Comparison of ENCODE assay signal across 1 cellular context in the genomic region with DNA sequence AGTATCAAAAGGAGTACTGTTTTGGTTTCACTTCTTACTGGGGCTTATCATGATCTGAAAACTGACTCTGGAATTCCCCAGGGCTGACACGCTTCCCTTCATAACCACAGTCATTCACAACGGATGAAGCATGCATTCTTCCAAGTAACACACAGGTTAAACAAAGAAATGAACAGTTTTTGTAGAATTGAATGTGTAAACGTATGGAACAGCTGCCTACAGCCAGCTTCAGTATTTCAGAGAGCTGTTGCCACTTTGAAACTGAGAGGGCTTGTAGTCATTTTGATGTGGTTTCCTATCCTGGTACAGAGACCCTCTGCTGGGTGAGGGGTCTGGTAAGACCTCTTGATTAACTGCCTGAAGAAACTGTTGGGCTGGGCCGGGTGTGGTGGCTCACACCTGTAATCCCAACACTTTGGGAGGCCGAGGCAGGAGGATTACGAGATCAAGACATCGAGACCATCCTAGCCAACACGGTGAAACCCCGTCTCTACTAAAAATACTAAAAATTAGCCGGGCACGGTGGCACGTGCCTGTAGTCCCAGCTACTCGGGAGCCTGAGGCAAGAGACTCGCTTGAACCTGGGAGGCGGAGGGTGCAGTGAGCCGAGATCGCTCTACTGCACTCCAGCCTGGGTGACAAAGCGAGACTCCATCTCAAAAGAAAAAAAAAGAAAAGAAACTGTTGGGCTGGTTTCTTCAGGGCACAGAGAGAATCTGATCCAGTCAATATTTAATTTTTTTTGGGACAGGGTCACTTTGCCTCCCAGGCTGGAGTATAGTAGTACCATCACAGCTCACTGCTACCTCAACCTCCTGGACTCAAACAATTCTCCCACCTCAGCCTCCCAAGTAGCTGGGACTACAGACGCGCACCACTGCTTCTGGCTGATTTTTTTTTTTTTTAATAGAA.
TF ChIP-seq lines count a peak whose summit lies in the region.

No MANE protein-coding gene starts in this region.

TF ChIP-seq in K562, 482 proteins besides CTCF, POLR2A, EP300 and RAD21:
- TF ChIP-seq ZEB2 (IDR thresholded peaks at IDR 0.05) (no peak), RFX5 (IDR thresholded peaks at IDR 0.05; ENCODE audit: low read depth, low read length) (no peak), CBX5 (IDR thresholded peaks at IDR 0.05; ENCODE audit: borderline replicate concordance, low read depth) (no peak), TEAD2 (tag; IDR thresholded peaks at IDR 0.05) (peak; percentile 74; the same call in 1 of the 2 replicates), GABPA (tag; conservative IDR thresholded peaks at IDR 0.05; ENCODE audit: low read depth) (no peak), HNRNPLL (IDR thresholded peaks at IDR 0.05; ENCODE audit: low read depth, low read length, poor library complexity, severe bottlenecking) (no peak), TEAD4 (IDR thresholded peaks at IDR 0.05; ENCODE audit: low read length) (peak; percentile 75), TEAD4 (CRISPR knock-in tag; IDR thresholded peaks at IDR 0.05; ENCODE audit: borderline replicate concordance) (no peak), ZNF398 (CRISPR knock-in tag; IDR thresholded peaks at IDR 0.05) (no peak), ZNF3 (CRISPR knock-in tag; IDR thresholded peaks at IDR 0.05) (no peak), ARID1B (IDR thresholded peaks at IDR 0.05) (peak; percentile 25; the same call in 1 of the 2 replicates), ZNF24 (IDR thresholded peaks at IDR 0.05) (no peak), MAZ (CRISPR knock-in tag; conservative IDR thresholded peaks at IDR 0.05 in 1 of 2, IDR thresholded peaks at IDR 0.05 in 1 of 2) (no peak), IRF9 (tag; IDR thresholded peaks at IDR 0.05) (no peak), ZC3H4 (CRISPR knock-in tag; IDR thresholded peaks at IDR 0.05; ENCODE audit: borderline replicate concordance) (no peak), YBX1 (IDR thresholded peaks at IDR 0.05) (no peak), JUND (IDR thresholded peaks at IDR 0.05; ENCODE audit: borderline replicate concordance, low read depth, low read length) (peak; percentile 51; the same call in 1 of the 2 replicates), JUND (tag; IDR thresholded peaks at IDR 0.05; ENCODE audit: borderline replicate concordance, low read depth, low read length) (peak; percentile 45; the same call in 1 of the 3 replicates), KDM2B (CRISPR knock-in tag; IDR thresholded peaks at IDR 0.05) (no peak), HDAC3 (IDR thresholded peaks at IDR 0.05; ENCODE audit: borderline replicate concordance, partially characterized antibody) (peak; percentile 26), RBM15 (IDR thresholded peaks at IDR 0.05; ENCODE audit: insufficient read depth, low read length) (no peak), TAF1 (IDR thresholded peaks at IDR 0.05; ENCODE audit: control insufficient read depth, extremely low read depth, insufficient read depth, low read length, severe bottlenecking) (no peak), ZNF384 (IDR thresholded peaks at IDR 0.05; ENCODE audit: low read depth, low read length) (no peak), GATAD2B (IDR thresholded peaks at IDR 0.05; ENCODE audit: borderline replicate concordance) (0 out of 2 replicates have a peak, but pooled peaks have one; percentile 31), SMARCA4 (IDR thresholded peaks at IDR 0.05) (peak; percentile 65; the same call in 1 of the 2 replicates), HDAC1 (IDR thresholded peaks at IDR 0.05) (no peak), DPF2 (IDR thresholded peaks at IDR 0.05) (peak; percentile 51; the same call in 1 of the 2 replicates), ESRRB (CRISPR knock-in tag; IDR thresholded peaks at IDR 0.05; ENCODE audit: borderline replicate concordance) (no peak), HMGN3 (IDR thresholded peaks at IDR 0.05; ENCODE audit: borderline replicate concordance, extremely low read depth, insufficient read length, low read depth, low read length) (no peak), TSHZ1 (CRISPR knock-in tag; IDR thresholded peaks at IDR 0.05) (no peak), HDAC8 (tag; IDR thresholded peaks at IDR 0.05) (no peak), ZKSCAN1 (IDR thresholded peaks at IDR 0.05; ENCODE audit: low read depth, low read length) (no peak), MYC (IDR thresholded peaks at IDR 0.05; ENCODE audit: low read depth, low read length) (peak; percentile 46), MYC (CRISPR knock-in tag; IDR thresholded peaks at IDR 0.05; ENCODE audit: borderline replicate concordance, low read depth) (no peak), CBX1 (IDR thresholded peaks at IDR 0.05; ENCODE audit: low read depth) (no peak)
- TF ChIP-seq, protein P1, sequence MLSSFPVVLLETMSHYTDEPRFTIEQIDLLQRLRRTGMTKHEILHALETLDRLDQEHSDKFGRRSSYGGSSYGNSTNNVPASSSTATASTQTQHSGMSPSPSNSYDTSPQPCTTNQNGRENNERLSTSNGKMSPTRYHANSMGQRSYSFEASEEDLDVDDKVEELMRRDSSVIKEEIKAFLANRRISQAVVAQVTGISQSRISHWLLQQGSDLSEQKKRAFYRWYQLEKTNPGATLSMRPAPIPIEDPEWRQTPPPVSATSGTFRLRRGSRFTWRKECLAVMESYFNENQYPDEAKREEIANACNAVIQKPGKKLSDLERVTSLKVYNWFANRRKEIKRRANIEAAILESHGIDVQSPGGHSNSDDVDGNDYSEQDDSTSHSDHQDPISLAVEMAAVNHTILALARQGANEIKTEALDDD (IDR thresholded peaks at IDR 0.05), result peak; percentile 2; the same call in 1 of the 2 replicates
- TF ChIP-seq, protein P2, sequence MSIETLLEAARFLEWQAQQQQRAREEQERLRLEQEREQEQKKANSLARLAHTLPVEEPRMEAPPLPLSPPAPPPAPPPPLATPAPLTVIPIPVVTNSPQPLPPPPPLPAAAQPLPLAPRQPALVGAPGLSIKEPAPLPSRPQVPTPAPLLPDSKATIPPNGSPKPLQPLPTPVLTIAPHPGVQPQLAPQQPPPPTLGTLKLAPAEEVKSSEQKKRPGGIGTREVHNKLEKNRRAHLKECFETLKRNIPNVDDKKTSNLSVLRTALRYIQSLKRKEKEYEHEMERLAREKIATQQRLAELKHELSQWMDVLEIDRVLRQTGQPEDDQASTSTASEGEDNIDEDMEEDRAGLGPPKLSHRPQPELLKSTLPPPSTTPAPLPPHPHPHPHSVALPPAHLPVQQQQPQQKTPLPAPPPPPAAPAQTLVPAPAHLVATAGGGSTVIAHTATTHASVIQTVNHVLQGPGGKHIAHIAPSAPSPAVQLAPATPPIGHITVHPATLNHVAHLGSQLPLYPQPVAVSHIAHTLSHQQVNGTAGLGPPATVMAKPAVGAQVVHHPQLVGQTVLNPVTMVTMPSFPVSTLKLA (conservative IDR thresholded peaks at IDR 0.05), result peak in 1 of 2 experiments; percentile 50; a peak in 2 of 4 replicates
- TF ChIP-seq, protein P3, sequence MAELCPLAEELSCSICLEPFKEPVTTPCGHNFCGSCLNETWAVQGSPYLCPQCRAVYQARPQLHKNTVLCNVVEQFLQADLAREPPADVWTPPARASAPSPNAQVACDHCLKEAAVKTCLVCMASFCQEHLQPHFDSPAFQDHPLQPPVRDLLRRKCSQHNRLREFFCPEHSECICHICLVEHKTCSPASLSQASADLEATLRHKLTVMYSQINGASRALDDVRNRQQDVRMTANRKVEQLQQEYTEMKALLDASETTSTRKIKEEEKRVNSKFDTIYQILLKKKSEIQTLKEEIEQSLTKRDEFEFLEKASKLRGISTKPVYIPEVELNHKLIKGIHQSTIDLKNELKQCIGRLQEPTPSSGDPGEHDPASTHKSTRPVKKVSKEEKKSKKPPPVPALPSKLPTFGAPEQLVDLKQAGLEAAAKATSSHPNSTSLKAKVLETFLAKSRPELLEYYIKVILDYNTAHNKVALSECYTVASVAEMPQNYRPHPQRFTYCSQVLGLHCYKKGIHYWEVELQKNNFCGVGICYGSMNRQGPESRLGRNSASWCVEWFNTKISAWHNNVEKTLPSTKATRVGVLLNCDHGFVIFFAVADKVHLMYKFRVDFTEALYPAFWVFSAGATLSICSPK (IDR thresholded peaks at IDR 0.05; ENCODE audit: borderline replicate concordance), result no peak
- TF ChIP-seq, protein P4, sequence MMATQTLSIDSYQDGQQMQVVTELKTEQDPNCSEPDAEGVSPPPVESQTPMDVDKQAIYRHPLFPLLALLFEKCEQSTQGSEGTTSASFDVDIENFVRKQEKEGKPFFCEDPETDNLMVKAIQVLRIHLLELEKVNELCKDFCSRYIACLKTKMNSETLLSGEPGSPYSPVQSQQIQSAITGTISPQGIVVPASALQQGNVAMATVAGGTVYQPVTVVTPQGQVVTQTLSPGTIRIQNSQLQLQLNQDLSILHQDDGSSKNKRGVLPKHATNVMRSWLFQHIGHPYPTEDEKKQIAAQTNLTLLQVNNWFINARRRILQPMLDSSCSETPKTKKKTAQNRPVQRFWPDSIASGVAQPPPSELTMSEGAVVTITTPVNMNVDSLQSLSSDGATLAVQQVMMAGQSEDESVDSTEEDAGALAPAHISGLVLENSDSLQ (IDR thresholded peaks at IDR 0.05), result 0 out of 2 replicates have a peak, but pooled peaks have one; percentile 30
- TF ChIP-seq, protein P5, sequence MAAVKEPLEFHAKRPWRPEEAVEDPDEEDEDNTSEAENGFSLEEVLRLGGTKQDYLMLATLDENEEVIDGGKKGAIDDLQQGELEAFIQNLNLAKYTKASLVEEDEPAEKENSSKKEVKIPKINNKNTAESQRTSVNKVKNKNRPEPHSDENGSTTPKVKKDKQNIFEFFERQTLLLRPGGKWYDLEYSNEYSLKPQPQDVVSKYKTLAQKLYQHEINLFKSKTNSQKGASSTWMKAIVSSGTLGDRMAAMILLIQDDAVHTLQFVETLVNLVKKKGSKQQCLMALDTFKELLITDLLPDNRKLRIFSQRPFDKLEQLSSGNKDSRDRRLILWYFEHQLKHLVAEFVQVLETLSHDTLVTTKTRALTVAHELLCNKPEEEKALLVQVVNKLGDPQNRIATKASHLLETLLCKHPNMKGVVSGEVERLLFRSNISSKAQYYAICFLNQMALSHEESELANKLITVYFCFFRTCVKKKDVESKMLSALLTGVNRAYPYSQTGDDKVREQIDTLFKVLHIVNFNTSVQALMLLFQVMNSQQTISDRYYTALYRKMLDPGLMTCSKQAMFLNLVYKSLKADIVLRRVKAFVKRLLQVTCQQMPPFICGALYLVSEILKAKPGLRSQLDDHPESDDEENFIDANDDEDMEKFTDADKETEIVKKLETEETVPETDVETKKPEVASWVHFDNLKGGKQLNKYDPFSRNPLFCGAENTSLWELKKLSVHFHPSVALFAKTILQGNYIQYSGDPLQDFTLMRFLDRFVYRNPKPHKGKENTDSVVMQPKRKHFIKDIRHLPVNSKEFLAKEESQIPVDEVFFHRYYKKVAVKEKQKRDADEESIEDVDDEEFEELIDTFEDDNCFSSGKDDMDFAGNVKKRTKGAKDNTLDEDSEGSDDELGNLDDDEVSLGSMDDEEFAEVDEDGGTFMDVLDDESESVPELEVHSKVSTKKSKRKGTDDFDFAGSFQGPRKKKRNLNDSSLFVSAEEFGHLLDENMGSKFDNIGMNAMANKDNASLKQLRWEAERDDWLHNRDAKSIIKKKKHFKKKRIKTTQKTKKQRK (IDR thresholded peaks at IDR 0.05; ENCODE audit: borderline replicate concordance, low read depth, low read length), result no peak
